In the genomic region with DNA sequence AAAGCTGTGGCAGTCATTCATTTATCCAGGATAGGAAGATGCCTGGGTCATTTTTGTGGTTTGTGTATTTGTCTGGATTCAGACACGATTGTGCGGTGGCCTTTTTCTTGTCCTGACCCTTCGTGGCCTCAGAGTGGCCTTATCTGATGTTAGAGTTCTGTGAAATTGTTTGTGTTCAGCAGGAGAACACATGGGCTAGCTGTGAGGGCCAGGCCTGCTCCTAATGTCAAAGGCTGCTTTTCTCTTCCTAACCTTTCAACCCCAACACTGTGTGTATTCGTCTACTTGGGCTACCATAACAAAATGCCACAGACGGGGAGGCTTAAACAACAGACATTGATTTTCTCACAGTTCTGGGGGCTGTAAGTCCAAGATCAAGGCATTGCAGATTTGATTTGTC, we compare ENCODE assay signal across 22 cellular contexts.
"Had no signal": no experiment of that assay in that cellular context is flagged by ENCODE, and none has a peak within 500 bp of the region (broad histone marks: within the 10 kb centered on the region; RNA-seq: fewer than 3 reads in every experiment).

No MANE protein-coding gene starts in this region.

- H2AFZ ChIP-seq: parathyroid adenoma had no signal

- H3K27ac Mint-ChIP-seq: immature natural killer cell had no signal

- FAIRE-seq: keratinocyte had no signal

- ATAC-seq: esophagus mucosa, gastrocnemius medialis, left lung, psoas muscle, sciatic nerve had no signal

- H3K4me3 ChIP-seq: coronary artery, gastrocnemius medialis, left lung, lung, psoas muscle, skin epidermis, stomach, thoracic aorta, transverse colon had no signal

- H3K9me3 ChIP-seq: gastrocnemius medialis, left lung, psoas muscle, stomach, thoracic aorta, transverse colon had no signal

- H3K27me3 ChIP-seq: gastrocnemius medialis, stomach, transverse colon had no signal

- DNase-seq: effector CD4-positive, alpha-beta T cell; gastrocnemius medialis; immature natural killer cell; left lung; mesenchymal stem cell; midbrain; psoas muscle; retina; stimulated activated CD4-positive, alpha-beta T cell treated with anti-CD3 and anti-CD28 coated beads, Interleukin-2, amount 100 ng/mL, for 24 hours; stimulated activated naive CD4-positive, alpha-beta T cell; stomach; substantia nigra; transverse colon had no signal

- H3K9me3 Mint-ChIP-seq: immature natural killer cell, nephron had no signal

- H3K4me1 ChIP-seq: left lung, parathyroid adenoma had no signal

- H3K4me3 Mint-ChIP-seq: immature natural killer cell, nephron had no signal

- H3K9ac ChIP-seq: parathyroid adenoma had no signal

- H3K36me3 ChIP-seq: gastrocnemius medialis, left lung, stomach, thoracic aorta, transverse colon had no signal

- H3K36me3 Mint-ChIP-seq: immature natural killer cell had no signal

- H3K4me1 Mint-ChIP-seq: immature natural killer cell had no signal

- H3K27ac ChIP-seq: coronary artery, gastrocnemius medialis, left lung, parathyroid adenoma, psoas muscle, skin epidermis, thoracic aorta, transverse colon had no signal

- H3K79me2 ChIP-seq: parathyroid adenoma had no signal
